In the genomic region with DNA sequence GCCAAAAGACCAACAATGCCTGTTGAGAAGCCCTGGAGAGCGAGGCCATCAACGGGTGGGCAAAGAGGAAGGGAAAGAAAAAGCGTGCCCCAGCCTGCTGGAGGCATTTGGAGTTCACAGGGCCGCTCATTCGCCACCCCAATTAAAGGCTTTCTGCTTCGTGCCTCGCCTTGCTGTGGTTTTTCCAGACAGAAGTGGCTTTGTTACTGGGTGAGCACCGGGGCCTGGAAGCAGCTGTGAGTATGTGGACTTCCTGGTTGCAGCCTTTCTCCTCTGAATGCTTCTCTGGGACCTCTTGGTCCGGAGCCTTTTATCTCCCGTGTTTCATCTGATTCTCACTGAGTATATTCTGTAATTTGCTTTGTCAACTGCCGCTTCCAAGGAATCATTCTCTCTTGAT, we compare ENCODE assay signal across 18 cellular contexts.
DNase-seq lines count a peak whose midpoint lies in the region; ATAC-seq and TF ChIP-seq lines count a peak whose summit lies in the region.
"Had no signal": no experiment of that assay in that cellular context is flagged by ENCODE, and none has a peak within 500 bp of the region (broad histone marks: within the 10 kb centered on the region; RNA-seq: fewer than 3 reads in every experiment).

No MANE protein-coding gene starts in this region.

- no peaks in the 10 kb centered on the region for H3K27me3 ChIP-seq in breast epithelium
- H3K27me3 ChIP-seq: dorsolateral prefrontal cortex, testis had no signal

- POLR2A ChIA-PET in MCF 10A (lab: Yijun Ruan, JAX): interaction anchor here (1.0 kb wide), 1 partner anchor 19 kb away, joined by 3 read pairs; no protein-coding TSS in a partner anchor

- H3K4me3 ChIP-seq in breast epithelium (peak overlapping the region in 1 of 3 donors; percentile 5), lower leg skin (ENCODE audit: low read depth, poor library complexity, severe bottlenecking) (no peak overlapping the region)
- H3K4me3 ChIP-seq: A549, testis had no signal

- 57 to 62% methylated on average over 11 of the region's 11 CpGs for WGBS in lower leg skin, 2 donors

- peak overlapping the region; percentile 74 to 85 for H3K27ac ChIP-seq in breast epithelium
- H3K27ac ChIP-seq: A549, dorsolateral prefrontal cortex, testis had no signal

- BruUV-seq in MCF 10A (replicated peaks; lab: Mats Ljungman, UMichigan): no TSS peak

- DNase-seq in breast epithelium (ENCODE audit: low spot score in 2 of 2): peak in 1 of 2 donors; percentile 75
- no peak for DNase-seq in MCF 10A (ENCODE audit: unreplicated experiment)
- peak; percentile 45 to 67 for DNase-seq in NCI-H526 (lab: John Stamatoyannopoulos, UW)
- DNase-seq in epidermal melanocyte (ENCODE audit: insufficient read length, low spot score): peak; percentile 95
- no peak for DNase-seq in sciatic nerve (ENCODE audit: low spot score)
- no peak for DNase-seq in lower leg skin (ENCODE audit: low spot score in 2 of 2)
- DNase-seq in NCI-H146 (lab: John Stamatoyannopoulos, UW): no peak
- DNase-seq: activated naive CD4-positive, alpha-beta T cell treated with anti-CD3 and anti-CD28 coated beads, Interleukin-2, amount 10 ng/mL, durations not matched to agents 7 days and 5 days; CD8-positive, alpha-beta memory T cell; natural killer cell; NCI-H2171 treated with DMSO at 0.1 percent for 48 hours; stimulated activated CD4-positive, alpha-beta T cell treated with anti-CD3 and anti-CD28 coated beads, Interleukin-1b, Interleukin-23, amount 100 ng/mL, for 48 hours; testis had no signal

- ATAC-seq in sciatic nerve (peak; percentile 95), GM19023 (IDR thresholded peaks at IDR 0.05; ENCODE audit: unreplicated experiment) (no peak)
- ATAC-seq: A549, natural killer cell had no signal

- TF ChIP-seq CTCF in breast epithelium (IDR thresholded peaks at IDR 0.05) (peak in 1 of 3 donors; percentile 23), MCF 10A (IDR thresholded peaks at IDR 0.05; ENCODE audit: unreplicated experiment) (no peak), lower leg skin (IDR thresholded peaks at IDR 0.05) (no peak)

- intact Hi-C loops in breast epithelium (cut with DNase I; ENCODE audit: low total_unique reads): no loop called here
- intact Hi-C loops in MCF 10A (cut with micrococcal nuclease): no loop called here
- intact Hi-C loops in sciatic nerve (cut with DNase I): no loop called here
- intact Hi-C loops in lower leg skin (cut with DNase I; ENCODE audit: low total_unique reads): no loop called here

- TF ChIP-seq POLR2A in breast epithelium (IDR thresholded peaks at IDR 0.05): no peak
- no peak for TF ChIP-seq POLR2A in lower leg skin (IDR thresholded peaks at IDR 0.05)

- CTCF ChIA-PET in MCF 10A (lab: Yijun Ruan, JAX): no interaction called here

- no peaks in the 10 kb centered on the region for H3K4me1 Mint-ChIP-seq in MCF 10A (ENCODE audit: insufficient read depth, unreplicated experiment)
- H3K4me1 Mint-ChIP-seq: activated naive CD4-positive, alpha-beta T cell treated with anti-CD3 and anti-CD28 coated beads, Interleukin-2, amount 10 ng/mL, durations not matched to agents 7 days and 5 days; brain; CD8-positive, alpha-beta memory T cell; natural killer cell had no signal

- no peaks in the 10 kb centered on the region for H3K36me3 ChIP-seq in breast epithelium

- no peaks in the 10 kb centered on the region for H3K36me3 Mint-ChIP-seq in MCF 10A (ENCODE audit: insufficient read depth, unreplicated experiment)
- H3K36me3 Mint-ChIP-seq: activated naive CD4-positive, alpha-beta T cell treated with anti-CD3 and anti-CD28 coated beads, Interleukin-2, amount 10 ng/mL, durations not matched to agents 7 days and 5 days; brain; natural killer cell had no signal

- H3K4me1 ChIP-seq in breast epithelium: peaks cover 0 to 4% of the 10 kb centered on the region in 2 donors
- H3K4me1 ChIP-seq: A549, testis had no signal

- no peaks in the 10 kb centered on the region for H3K9me3 Mint-ChIP-seq in MCF 10A (ENCODE audit: unreplicated experiment)
- H3K9me3 Mint-ChIP-seq: activated naive CD4-positive, alpha-beta T cell treated with anti-CD3 and anti-CD28 coated beads, Interleukin-2, amount 10 ng/mL, durations not matched to agents 7 days and 5 days; natural killer cell; T-helper 1 cell treated with Interleukin-12 subunit alpha and Interleukin-12 subunit beta and Interleukin-4 antibody, amounts not matched to agents 30 μg/mL and 1 μg/mL, for 36 hours had no signal

- no peaks in the 10 kb centered on the region for H3K27me3 Mint-ChIP-seq in MCF 10A (ENCODE audit: insufficient read depth, unreplicated experiment)

- H3K9me3 ChIP-seq in breast epithelium: no peaks in the 10 kb centered on the region
- H3K9me3 ChIP-seq: A549, testis had no signal

- H3K27ac Mint-ChIP-seq in MCF 10A (ENCODE audit: low read depth, unreplicated experiment): no peak overlapping the region
- H3K27ac Mint-ChIP-seq: activated naive CD4-positive, alpha-beta T cell treated with anti-CD3 and anti-CD28 coated beads, Interleukin-2, amount 10 ng/mL, durations not matched to agents 7 days and 5 days; brain; CD8-positive, alpha-beta memory T cell; natural killer cell; T-helper 1 cell treated with Interleukin-12 subunit alpha and Interleukin-12 subunit beta and Interleukin-4 antibody, amounts not matched to agents 30 μg/mL and 1 μg/mL, for 36 hours had no signal

- no peak overlapping the region for H3K4me3 Mint-ChIP-seq in MCF 10A (ENCODE audit: unreplicated experiment)
- H3K4me3 Mint-ChIP-seq: activated naive CD4-positive, alpha-beta T cell treated with anti-CD3 and anti-CD28 coated beads, Interleukin-2, amount 10 ng/mL, durations not matched to agents 7 days and 5 days; brain; CD8-positive, alpha-beta memory T cell; natural killer cell; T-helper 1 cell treated with Interleukin-12 subunit alpha and Interleukin-12 subunit beta and Interleukin-4 antibody, amounts not matched to agents 30 μg/mL and 1 μg/mL, for 36 hours had no signal

Comparison
In these comparisons a context has a peak if more than half of its experiments do, and no peak if none do; other contexts are left out.
1. DNase-seq: peak in NCI-H526 (2 of 2) and epidermal melanocyte (single experiment); none in MCF 10A (single experiment), sciatic nerve (single experiment), lower leg skin (0 of 2) and NCI-H146 (single experiment).